In genomic region chr6:12943549-12943948, GRCh38 we compare ENCODE assay signal across 6 cellular contexts.
"Had no signal": no experiment of that assay in that cellular context is flagged by ENCODE, and none has a peak within 500 bp of the region (broad histone marks: within the 10 kb centered on the region; RNA-seq: fewer than 3 reads in every experiment).

No MANE protein-coding gene starts in this region.

- ATAC-seq: HepG2, K562 had no signal

- H3K27ac Mint-ChIP-seq: IgD-negative memory B cell had no signal

- H3K36me3 Mint-ChIP-seq: IgD-negative memory B cell had no signal

- H3K4me3 ChIP-seq: K562 had no signal

- DNase-seq: IMR-90, KBM-7, KG1 had no signal

- H3K4me3 Mint-ChIP-seq: IgD-negative memory B cell had no signal
